1 cellular context compared by ENCODE assay signal in the genomic region with DNA sequence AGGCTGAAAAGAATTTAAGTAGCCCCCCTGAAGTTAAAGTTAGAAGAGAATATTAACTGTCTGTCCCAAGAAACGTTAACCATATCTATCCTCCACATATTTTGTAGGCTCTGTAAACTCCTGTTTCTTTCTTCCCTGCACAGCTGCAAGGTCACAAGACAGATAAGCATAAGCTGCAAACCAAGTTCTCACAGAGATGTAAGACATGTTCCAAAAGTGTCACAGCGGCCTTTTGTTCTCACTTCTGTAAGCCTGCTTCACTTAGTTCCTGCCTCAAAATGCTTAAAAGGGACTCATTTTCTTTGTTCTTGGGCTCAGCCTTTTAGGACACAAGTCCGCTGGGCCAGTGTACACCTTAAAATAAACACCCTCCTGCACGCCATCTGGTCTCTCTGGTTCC.
A peak's percentile ranks its signal among the peaks of the same experiment; 100 is the strongest.
TF ChIP-seq lines count a peak whose summit lies in the region.

No MANE protein-coding gene starts in this region.

TF ChIP-seq in K562, 482 proteins besides CTCF, POLR2A, EP300 and RAD21 (continued from another document and continues in another):
- TF ChIP-seq, protein P1, sequence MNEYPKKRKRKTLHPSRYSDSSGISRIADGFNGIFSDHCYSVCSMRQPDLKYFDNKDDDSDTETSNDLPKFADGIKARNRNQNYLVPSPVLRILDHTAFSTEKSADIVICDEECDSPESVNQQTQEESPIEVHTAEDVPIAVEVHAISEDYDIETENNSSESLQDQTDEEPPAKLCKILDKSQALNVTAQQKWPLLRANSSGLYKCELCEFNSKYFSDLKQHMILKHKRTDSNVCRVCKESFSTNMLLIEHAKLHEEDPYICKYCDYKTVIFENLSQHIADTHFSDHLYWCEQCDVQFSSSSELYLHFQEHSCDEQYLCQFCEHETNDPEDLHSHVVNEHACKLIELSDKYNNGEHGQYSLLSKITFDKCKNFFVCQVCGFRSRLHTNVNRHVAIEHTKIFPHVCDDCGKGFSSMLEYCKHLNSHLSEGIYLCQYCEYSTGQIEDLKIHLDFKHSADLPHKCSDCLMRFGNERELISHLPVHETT (CRISPR knock-in tag; conservative IDR thresholded peaks at IDR 0.05 in 1 of 2, IDR thresholded peaks at IDR 0.05 in 1 of 2), result peak in 1 of 2 experiments; percentile 66; a peak in 1 of 4 replicates
- TF ChIP-seq HDAC3 (IDR thresholded peaks at IDR 0.05; ENCODE audit: borderline replicate concordance, partially characterized antibody) (peak; percentile 39), KLF16 (IDR thresholded peaks at IDR 0.05) (peak; percentile 74; the same call in 1 of the 2 replicates), EWSR1 (IDR thresholded peaks at IDR 0.05; ENCODE audit: borderline replicate concordance, low read depth, partially characterized antibody) (no peak), U2AF2 (optimal IDR thresholded peaks at IDR 0.05; ENCODE audit: low read depth, low read length) (no peak), HNRNPL (IDR thresholded peaks at IDR 0.05; ENCODE audit: low read depth, low read length) (no peak), TCFL5 (CRISPR knock-in tag; conservative IDR thresholded peaks at IDR 0.05) (no peak), TCF3 (CRISPR knock-in tag; IDR thresholded peaks at IDR 0.05) (peak; percentile 85), BACH1 (tag; IDR thresholded peaks at IDR 0.05) (no peak), BCL6 (CRISPR knock-in tag; IDR thresholded peaks at IDR 0.05) (no peak), PRPF4 (IDR thresholded peaks at IDR 0.05; ENCODE audit: insufficient read depth, low read depth, low read length, poor library complexity, severe bottlenecking) (no peak), GTF2E2 (tag; IDR thresholded peaks at IDR 0.05) (no peak), ZNF778 (CRISPR knock-in tag; IDR thresholded peaks at IDR 0.05) (no peak), ZNF347 (CRISPR knock-in tag; IDR thresholded peaks at IDR 0.05; ENCODE audit: low read depth) (no peak), ZNF79 (CRISPR knock-in tag; IDR thresholded peaks at IDR 0.05; ENCODE audit: low read depth) (no peak), HDAC8 (tag; IDR thresholded peaks at IDR 0.05) (no peak), FOXK2 (conservative IDR thresholded peaks at IDR 0.05 in 1 of 2, IDR thresholded peaks at IDR 0.05 in 1 of 2; ENCODE audit: low read depth in 2 of 2) (0 out of 4 replicates have a peak, but pooled peaks of 1 of the 2 experiments have one; percentile 30), POLR2AphosphoS5 (IDR thresholded peaks at IDR 0.05; ENCODE audit: control insufficient read depth, insufficient read depth, low read depth, low read length) (peak; percentile 51), TEAD2 (tag; IDR thresholded peaks at IDR 0.05) (no peak), NR1H2 (CRISPR knock-in tag; IDR thresholded peaks at IDR 0.05) (no peak), RFX1 (IDR thresholded peaks at IDR 0.05) (no peak), TRIM24 (IDR thresholded peaks at IDR 0.05) (peak in 1 of 2 experiments; percentile 17; a peak in 1 of 4 replicates), LEF1 (IDR thresholded peaks at IDR 0.05) (peak; percentile 99), HMBOX1 (IDR thresholded peaks at IDR 0.05) (peak; percentile 43; the same call in 1 of the 2 replicates), SIRT6 (IDR thresholded peaks at IDR 0.05; ENCODE audit: low read depth, low read length) (no peak), YBX1 (IDR thresholded peaks at IDR 0.05) (no peak), NCOA6 (IDR thresholded peaks at IDR 0.05) (0 out of 2 replicates have a peak, but pooled peaks have one; percentile 34), POLR2B (IDR thresholded peaks at IDR 0.05; ENCODE audit: low read depth, partially characterized antibody) (no peak), NFIC (IDR thresholded peaks at IDR 0.05) (peak; percentile 54; the same call in 1 of the 2 replicates), BRF2 (IDR thresholded peaks at IDR 0.05; ENCODE audit: borderline replicate concordance, insufficient read depth, insufficient read length) (no peak), TBL1XR1 (IDR thresholded peaks at IDR 0.05; ENCODE audit: low read length in 2 of 2) (0 out of 4 replicates have a peak, but pooled peaks of 1 of the 2 experiments have one; percentile 36), ZNF431 (CRISPR knock-in tag; IDR thresholded peaks at IDR 0.05) (no peak), TAL1 (IDR thresholded peaks at IDR 0.05) (peak; percentile 91), RBM22 (IDR thresholded peaks at IDR 0.05; ENCODE audit: low read depth, low read length, poor library complexity, severe bottlenecking) (no peak), NFE2 (IDR thresholded peaks at IDR 0.05; ENCODE audit: low read depth) (0 out of 2 replicates have a peak, but pooled peaks have one; percentile 1), NCOR1 (IDR thresholded peaks at IDR 0.05) (peak; percentile 84), NFATC3 (IDR thresholded peaks at IDR 0.05) (no peak), ELF4 (CRISPR knock-in tag; IDR thresholded peaks at IDR 0.05) (no peak), ZNF696 (CRISPR knock-in tag; conservative IDR thresholded peaks at IDR 0.05) (no peak)
- TF ChIP-seq, protein P2, sequence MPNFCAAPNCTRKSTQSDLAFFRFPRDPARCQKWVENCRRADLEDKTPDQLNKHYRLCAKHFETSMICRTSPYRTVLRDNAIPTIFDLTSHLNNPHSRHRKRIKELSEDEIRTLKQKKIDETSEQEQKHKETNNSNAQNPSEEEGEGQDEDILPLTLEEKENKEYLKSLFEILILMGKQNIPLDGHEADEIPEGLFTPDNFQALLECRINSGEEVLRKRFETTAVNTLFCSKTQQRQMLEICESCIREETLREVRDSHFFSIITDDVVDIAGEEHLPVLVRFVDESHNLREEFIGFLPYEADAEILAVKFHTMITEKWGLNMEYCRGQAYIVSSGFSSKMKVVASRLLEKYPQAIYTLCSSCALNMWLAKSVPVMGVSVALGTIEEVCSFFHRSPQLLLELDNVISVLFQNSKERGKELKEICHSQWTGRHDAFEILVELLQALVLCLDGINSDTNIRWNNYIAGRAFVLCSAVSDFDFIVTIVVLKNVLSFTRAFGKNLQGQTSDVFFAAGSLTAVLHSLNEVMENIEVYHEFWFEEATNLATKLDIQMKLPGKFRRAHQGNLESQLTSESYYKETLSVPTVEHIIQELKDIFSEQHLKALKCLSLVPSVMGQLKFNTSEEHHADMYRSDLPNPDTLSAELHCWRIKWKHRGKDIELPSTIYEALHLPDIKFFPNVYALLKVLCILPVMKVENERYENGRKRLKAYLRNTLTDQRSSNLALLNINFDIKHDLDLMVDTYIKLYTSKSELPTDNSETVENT (CRISPR knock-in tag; IDR thresholded peaks at IDR 0.05), result no peak
- TF ChIP-seq, protein P3, sequence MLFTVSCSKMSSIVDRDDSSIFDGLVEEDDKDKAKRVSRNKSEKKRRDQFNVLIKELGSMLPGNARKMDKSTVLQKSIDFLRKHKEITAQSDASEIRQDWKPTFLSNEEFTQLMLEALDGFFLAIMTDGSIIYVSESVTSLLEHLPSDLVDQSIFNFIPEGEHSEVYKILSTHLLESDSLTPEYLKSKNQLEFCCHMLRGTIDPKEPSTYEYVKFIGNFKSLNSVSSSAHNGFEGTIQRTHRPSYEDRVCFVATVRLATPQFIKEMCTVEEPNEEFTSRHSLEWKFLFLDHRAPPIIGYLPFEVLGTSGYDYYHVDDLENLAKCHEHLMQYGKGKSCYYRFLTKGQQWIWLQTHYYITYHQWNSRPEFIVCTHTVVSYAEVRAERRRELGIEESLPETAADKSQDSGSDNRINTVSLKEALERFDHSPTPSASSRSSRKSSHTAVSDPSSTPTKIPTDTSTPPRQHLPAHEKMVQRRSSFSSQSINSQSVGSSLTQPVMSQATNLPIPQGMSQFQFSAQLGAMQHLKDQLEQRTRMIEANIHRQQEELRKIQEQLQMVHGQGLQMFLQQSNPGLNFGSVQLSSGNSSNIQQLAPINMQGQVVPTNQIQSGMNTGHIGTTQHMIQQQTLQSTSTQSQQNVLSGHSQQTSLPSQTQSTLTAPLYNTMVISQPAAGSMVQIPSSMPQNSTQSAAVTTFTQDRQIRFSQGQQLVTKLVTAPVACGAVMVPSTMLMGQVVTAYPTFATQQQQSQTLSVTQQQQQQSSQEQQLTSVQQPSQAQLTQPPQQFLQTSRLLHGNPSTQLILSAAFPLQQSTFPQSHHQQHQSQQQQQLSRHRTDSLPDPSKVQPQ (CRISPR knock-in tag; IDR thresholded peaks at IDR 0.05; ENCODE audit: borderline replicate concordance), result no peak
- TF ChIP-seq, protein P4, sequence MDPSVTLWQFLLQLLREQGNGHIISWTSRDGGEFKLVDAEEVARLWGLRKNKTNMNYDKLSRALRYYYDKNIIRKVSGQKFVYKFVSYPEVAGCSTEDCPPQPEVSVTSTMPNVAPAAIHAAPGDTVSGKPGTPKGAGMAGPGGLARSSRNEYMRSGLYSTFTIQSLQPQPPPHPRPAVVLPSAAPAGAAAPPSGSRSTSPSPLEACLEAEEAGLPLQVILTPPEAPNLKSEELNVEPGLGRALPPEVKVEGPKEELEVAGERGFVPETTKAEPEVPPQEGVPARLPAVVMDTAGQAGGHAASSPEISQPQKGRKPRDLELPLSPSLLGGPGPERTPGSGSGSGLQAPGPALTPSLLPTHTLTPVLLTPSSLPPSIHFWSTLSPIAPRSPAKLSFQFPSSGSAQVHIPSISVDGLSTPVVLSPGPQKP (CRISPR knock-in tag; IDR thresholded peaks at IDR 0.05), result no peak
- TF ChIP-seq, protein P5, sequence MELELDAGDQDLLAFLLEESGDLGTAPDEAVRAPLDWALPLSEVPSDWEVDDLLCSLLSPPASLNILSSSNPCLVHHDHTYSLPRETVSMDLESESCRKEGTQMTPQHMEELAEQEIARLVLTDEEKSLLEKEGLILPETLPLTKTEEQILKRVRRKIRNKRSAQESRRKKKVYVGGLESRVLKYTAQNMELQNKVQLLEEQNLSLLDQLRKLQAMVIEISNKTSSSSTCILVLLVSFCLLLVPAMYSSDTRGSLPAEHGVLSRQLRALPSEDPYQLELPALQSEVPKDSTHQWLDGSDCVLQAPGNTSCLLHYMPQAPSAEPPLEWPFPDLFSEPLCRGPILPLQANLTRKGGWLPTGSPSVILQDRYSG (tag; conservative IDR thresholded peaks at IDR 0.05; ENCODE audit: low read depth), result no peak
- TF ChIP-seq, protein P6, sequence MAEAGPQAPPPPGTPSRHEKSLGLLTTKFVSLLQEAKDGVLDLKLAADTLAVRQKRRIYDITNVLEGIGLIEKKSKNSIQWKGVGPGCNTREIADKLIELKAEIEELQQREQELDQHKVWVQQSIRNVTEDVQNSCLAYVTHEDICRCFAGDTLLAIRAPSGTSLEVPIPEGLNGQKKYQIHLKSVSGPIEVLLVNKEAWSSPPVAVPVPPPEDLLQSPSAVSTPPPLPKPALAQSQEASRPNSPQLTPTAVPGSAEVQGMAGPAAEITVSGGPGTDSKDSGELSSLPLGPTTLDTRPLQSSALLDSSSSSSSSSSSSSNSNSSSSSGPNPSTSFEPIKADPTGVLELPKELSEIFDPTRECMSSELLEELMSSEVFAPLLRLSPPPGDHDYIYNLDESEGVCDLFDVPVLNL (CRISPR knock-in tag; IDR thresholded peaks at IDR 0.05; ENCODE audit: low read depth), result no peak
- TF ChIP-seq, protein P7, sequence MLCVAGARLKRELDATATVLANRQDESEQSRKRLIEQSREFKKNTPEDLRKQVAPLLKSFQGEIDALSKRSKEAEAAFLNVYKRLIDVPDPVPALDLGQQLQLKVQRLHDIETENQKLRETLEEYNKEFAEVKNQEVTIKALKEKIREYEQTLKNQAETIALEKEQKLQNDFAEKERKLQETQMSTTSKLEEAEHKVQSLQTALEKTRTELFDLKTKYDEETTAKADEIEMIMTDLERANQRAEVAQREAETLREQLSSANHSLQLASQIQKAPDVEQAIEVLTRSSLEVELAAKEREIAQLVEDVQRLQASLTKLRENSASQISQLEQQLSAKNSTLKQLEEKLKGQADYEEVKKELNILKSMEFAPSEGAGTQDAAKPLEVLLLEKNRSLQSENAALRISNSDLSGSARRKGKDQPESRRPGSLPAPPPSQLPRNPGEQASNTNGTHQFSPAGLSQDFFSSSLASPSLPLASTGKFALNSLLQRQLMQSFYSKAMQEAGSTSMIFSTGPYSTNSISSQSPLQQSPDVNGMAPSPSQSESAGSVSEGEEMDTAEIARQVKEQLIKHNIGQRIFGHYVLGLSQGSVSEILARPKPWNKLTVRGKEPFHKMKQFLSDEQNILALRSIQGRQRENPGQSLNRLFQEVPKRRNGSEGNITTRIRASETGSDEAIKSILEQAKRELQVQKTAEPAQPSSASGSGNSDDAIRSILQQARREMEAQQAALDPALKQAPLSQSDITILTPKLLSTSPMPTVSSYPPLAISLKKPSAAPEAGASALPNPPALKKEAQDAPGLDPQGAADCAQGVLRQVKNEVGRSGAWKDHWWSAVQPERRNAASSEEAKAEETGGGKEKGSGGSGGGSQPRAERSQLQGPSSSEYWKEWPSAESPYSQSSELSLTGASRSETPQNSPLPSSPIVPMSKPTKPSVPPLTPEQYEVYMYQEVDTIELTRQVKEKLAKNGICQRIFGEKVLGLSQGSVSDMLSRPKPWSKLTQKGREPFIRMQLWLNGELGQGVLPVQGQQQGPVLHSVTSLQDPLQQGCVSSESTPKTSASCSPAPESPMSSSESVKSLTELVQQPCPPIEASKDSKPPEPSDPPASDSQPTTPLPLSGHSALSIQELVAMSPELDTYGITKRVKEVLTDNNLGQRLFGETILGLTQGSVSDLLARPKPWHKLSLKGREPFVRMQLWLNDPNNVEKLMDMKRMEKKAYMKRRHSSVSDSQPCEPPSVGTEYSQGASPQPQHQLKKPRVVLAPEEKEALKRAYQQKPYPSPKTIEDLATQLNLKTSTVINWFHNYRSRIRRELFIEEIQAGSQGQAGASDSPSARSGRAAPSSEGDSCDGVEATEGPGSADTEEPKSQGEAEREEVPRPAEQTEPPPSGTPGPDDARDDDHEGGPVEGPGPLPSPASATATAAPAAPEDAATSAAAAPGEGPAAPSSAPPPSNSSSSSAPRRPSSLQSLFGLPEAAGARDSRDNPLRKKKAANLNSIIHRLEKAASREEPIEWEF (CRISPR knock-in tag; IDR thresholded peaks at IDR 0.05), result no peak
- TF ChIP-seq, protein P8, sequence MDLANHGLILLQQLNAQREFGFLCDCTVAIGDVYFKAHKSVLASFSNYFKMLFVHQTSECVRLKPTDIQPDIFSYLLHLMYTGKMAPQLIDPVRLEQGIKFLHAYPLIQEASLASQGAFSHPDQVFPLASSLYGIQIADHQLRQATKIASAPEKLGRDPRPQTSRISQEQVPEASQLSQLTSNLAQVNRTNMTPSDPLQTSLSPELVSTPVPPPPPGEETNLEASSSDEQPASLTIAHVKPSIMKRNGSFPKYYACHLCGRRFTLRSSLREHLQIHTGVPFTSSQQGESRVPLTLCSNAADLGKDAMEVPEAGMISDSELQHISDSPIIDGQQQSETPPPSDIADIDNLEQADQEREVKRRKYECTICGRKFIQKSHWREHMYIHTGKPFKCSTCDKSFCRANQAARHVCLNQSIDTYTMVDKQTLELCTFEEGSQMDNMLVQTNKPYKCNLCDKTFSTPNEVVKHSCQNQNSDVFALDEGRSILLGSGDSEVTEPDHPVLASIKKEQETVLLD (IDR thresholded peaks at IDR 0.05), result no peak
